In genomic region chr9:137295313-137296213, GRCh38 we compare ENCODE assay signal across 8 cellular contexts. TPM values are rescaled to one million over a fixed set of nuclear protein-coding genes. Genes with fewer than 3 reads are reported as not detected.
DNase-seq lines count a peak whose midpoint lies in the region; ATAC-seq and TF ChIP-seq lines count a peak whose summit lies in the region.

No MANE protein-coding gene starts in this region.

- no peak overlapping the region for H3K27ac Mint-ChIP-seq in activated CD4-positive, alpha-beta memory T cell treated with anti-CD3 and anti-CD28 coated beads, Interleukin-2, amount 10 ng/mL, durations not matched to agents 7 days and 5 days
- no peak overlapping the region for H3K27ac Mint-ChIP-seq in neural crest cell (ENCODE audit: unreplicated experiment)

- no peak overlapping the region for H3K4me3 Mint-ChIP-seq in activated CD4-positive, alpha-beta memory T cell treated with anti-CD3 and anti-CD28 coated beads, Interleukin-2, amount 10 ng/mL, durations not matched to agents 7 days and 5 days
- H3K4me3 Mint-ChIP-seq in neural crest cell: peak overlapping the region; percentile 74

- TF ChIP-seq CTCF in GM12864 (IDR thresholded peaks at IDR 0.05; ENCODE audit: low read depth, low read length, missing control alignments) (peak; percentile 66), epithelial cell of esophagus (IDR thresholded peaks at IDR 0.05; ENCODE audit: insufficient read depth, low read depth, low read length, missing control alignments) (peak; percentile 30), neural crest cell (conservative IDR thresholded peaks at IDR 0.05) (peak; percentile 70)

- peak overlapping the region; percentile 20; the same call in 1 of the 2 replicates for H3K4me3 ChIP-seq in GM12864 (ENCODE audit: low read depth, low read length)
- H3K4me3 ChIP-seq in epithelial cell of esophagus (ENCODE audit: low read length): no peak overlapping the region

- peaks cover 10% of the 10 kb centered on the region for H3K4me1 Mint-ChIP-seq in activated CD4-positive, alpha-beta memory T cell treated with anti-CD3 and anti-CD28 coated beads, Interleukin-2, amount 10 ng/mL, durations not matched to agents 7 days and 5 days
- peaks cover 34% of the 10 kb centered on the region for H3K4me1 Mint-ChIP-seq in neural crest cell

- H3K27me3 Mint-ChIP-seq in activated CD4-positive, alpha-beta memory T cell treated with anti-CD3 and anti-CD28 coated beads, Interleukin-2, amount 10 ng/mL, durations not matched to agents 7 days and 5 days: peaks cover 45% of the 10 kb centered on the region
- peaks cover 24% of the 10 kb centered on the region for H3K27me3 Mint-ChIP-seq in neural crest cell (ENCODE audit: low read depth)

- no peak for ATAC-seq in GM21737 (IDR thresholded peaks at IDR 0.05; ENCODE audit: unreplicated experiment)

- no peaks in the 10 kb centered on the region for H3K9me3 Mint-ChIP-seq in activated CD4-positive, alpha-beta memory T cell treated with anti-CD3 and anti-CD28 coated beads, Interleukin-2, amount 10 ng/mL, durations not matched to agents 7 days and 5 days
- H3K9me3 Mint-ChIP-seq in neural crest cell: no peaks in the 10 kb centered on the region

- no peak for DNase-seq in GM12864 (ENCODE audit: low read depth)
- peak; percentile 60 for DNase-seq in HT-29 (ENCODE audit: low spot score)
- DNase-seq in activated CD4-positive, alpha-beta memory T cell treated with anti-CD3 and anti-CD28 coated beads, Interleukin-2, amount 10 ng/mL, durations not matched to agents 7 days and 5 days: peak; percentile 51
- DNase-seq in epithelial cell of esophagus (ENCODE audit: low read depth): peak; percentile 36
- DNase-seq in neural crest cell (ENCODE audit: low read depth, low spot score): peak; percentile 70
- DNase-seq in NCI-H1436 treated with DMSO at 0.1 percent for 48 hours (lab: John Stamatoyannopoulos, UW): no peak
- DNase-seq in medulla oblongata (ENCODE audit: extremely low spot score): no peak

- POLR2A ChIA-PET in activated CD4-positive, alpha-beta memory T cell treated with anti-CD3 and anti-CD28 coated beads, Interleukin-2, amount 10 ng/mL, durations not matched to agents 7 days and 5 days (lab: Charles Lee): no interaction called here

- CTCF ChIA-PET in activated CD4-positive, alpha-beta memory T cell treated with anti-CD3 and anti-CD28 coated beads, Interleukin-2, amount 10 ng/mL, durations not matched to agents 7 days and 5 days (lab: Charles Lee): no interaction called here

- no peaks in the 10 kb centered on the region for H3K36me3 Mint-ChIP-seq in activated CD4-positive, alpha-beta memory T cell treated with anti-CD3 and anti-CD28 coated beads, Interleukin-2, amount 10 ng/mL, durations not matched to agents 7 days and 5 days (ENCODE audit: low read depth)
- peaks cover 4% of the 10 kb centered on the region for H3K36me3 Mint-ChIP-seq in neural crest cell (ENCODE audit: low read depth)

RNA-seq across cellular contexts. Expression of gene NRARP, which starts 6.5 kb away (rescaled TPM):
- total RNA-seq in HT-29 (2014; rRNA removed; shearing (Covaris generic)): 107 and 116 TPM in 2 replicates
- under 1 TPM; 0.71 to 0.75 TPM for total RNA-seq in activated CD4-positive, alpha-beta memory T cell treated with anti-CD3 and anti-CD28 coated beads, Interleukin-2, amount 10 ng/mL, durations not matched to agents 7 days and 5 days
- total RNA-seq in neural crest cell: 31.7 and 33.7 TPM in 2 replicates

RNA-seq across cellular contexts. Expression of gene TOR4A, which starts 18.0 kb away (rescaled TPM):
- total RNA-seq in HT-29 (2014; rRNA removed; shearing (Covaris generic)): 210 and 226 TPM in 2 replicates
- 10 to 100 TPM; 22.4 to 23.2 TPM for total RNA-seq in activated CD4-positive, alpha-beta memory T cell treated with anti-CD3 and anti-CD28 coated beads, Interleukin-2, amount 10 ng/mL, durations not matched to agents 7 days and 5 days
- 0.75 and 0.86 TPM in 2 replicates for total RNA-seq in neural crest cell

RNA-seq across cellular contexts. Expression of gene NELFB, which starts 40.4 kb away (rescaled TPM):
- 111 and 115 TPM in 2 replicates for total RNA-seq in HT-29 (2014; rRNA removed; shearing (Covaris generic))
- 10 to 100 TPM; 58.8 to 59.6 TPM for total RNA-seq in activated CD4-positive, alpha-beta memory T cell treated with anti-CD3 and anti-CD28 coated beads, Interleukin-2, amount 10 ng/mL, durations not matched to agents 7 days and 5 days
- total RNA-seq in neural crest cell: 76.7 and 79.0 TPM in 2 replicates

RNA-seq across cellular contexts. Expression of gene STPG3, which starts 44.5 kb away (rescaled TPM):
- total RNA-seq in HT-29 (2014; rRNA removed; shearing (Covaris generic)): not detected in 2 replicates
- not detected for total RNA-seq in activated CD4-positive, alpha-beta memory T cell treated with anti-CD3 and anti-CD28 coated beads, Interleukin-2, amount 10 ng/mL, durations not matched to agents 7 days and 5 days
- 0.26 TPM in 1 of 2 replicates, not detected in the other for total RNA-seq in neural crest cell

RNA-seq across cellular contexts. Expression of gene TUBB4B, which starts 54.5 kb away (rescaled TPM):
- 607 and 627 TPM in 2 replicates for total RNA-seq in HT-29 (2014; rRNA removed; shearing (Covaris generic))
- total RNA-seq in activated CD4-positive, alpha-beta memory T cell treated with anti-CD3 and anti-CD28 coated beads, Interleukin-2, amount 10 ng/mL, durations not matched to agents 7 days and 5 days: 100 to 1,000 TPM; 314 to 319 TPM
- total RNA-seq in neural crest cell: 329 and 336 TPM in 2 replicates

Comparison
In these comparisons a context has a peak if more than half of its experiments do, and no peak if none do; other contexts are left out.
1. DNase-seq: peak in HT-29 (single experiment), activated CD4-positive, alpha-beta memory T cell treated with anti-CD3 and anti-CD28 coated beads, Interleukin-2, amount 10 ng/mL, durations not matched to agents 7 days and 5 days (single experiment), epithelial cell of esophagus (single experiment) and neural crest cell (single experiment); none in GM12864 (single experiment), NCI-H1436 treated with DMSO at 0.1 percent for 48 hours (single experiment) and medulla oblongata (single experiment).
2. RNA of gene NRARP, which starts 6.5 kb away (total RNA-seq): 107 to 116 TPM in HT-29 and 31.7 to 33.7 TPM in neural crest cell; 0.71 to 0.75 TPM in activated CD4-positive, alpha-beta memory T cell treated with anti-CD3 and anti-CD28 coated beads, Interleukin-2, amount 10 ng/mL, durations not matched to agents 7 days and 5 days; every median in the first group is over 10 times any median in the second.
3. RNA of gene TOR4A, which starts 18.0 kb away (total RNA-seq): 210 to 226 TPM in HT-29 and 22.4 to 23.2 TPM in activated CD4-positive, alpha-beta memory T cell treated with anti-CD3 and anti-CD28 coated beads, Interleukin-2, amount 10 ng/mL, durations not matched to agents 7 days and 5 days; 0.75 to 0.86 TPM in neural crest cell; every median in the first group is over 10 times any median in the second.
4. Peak in every context shown above with its lines, with median percentiles within 50 percentile points of each other: CTCF ChIP-seq.